14 cellular contexts compared by ENCODE assay signal in the genomic region with DNA sequence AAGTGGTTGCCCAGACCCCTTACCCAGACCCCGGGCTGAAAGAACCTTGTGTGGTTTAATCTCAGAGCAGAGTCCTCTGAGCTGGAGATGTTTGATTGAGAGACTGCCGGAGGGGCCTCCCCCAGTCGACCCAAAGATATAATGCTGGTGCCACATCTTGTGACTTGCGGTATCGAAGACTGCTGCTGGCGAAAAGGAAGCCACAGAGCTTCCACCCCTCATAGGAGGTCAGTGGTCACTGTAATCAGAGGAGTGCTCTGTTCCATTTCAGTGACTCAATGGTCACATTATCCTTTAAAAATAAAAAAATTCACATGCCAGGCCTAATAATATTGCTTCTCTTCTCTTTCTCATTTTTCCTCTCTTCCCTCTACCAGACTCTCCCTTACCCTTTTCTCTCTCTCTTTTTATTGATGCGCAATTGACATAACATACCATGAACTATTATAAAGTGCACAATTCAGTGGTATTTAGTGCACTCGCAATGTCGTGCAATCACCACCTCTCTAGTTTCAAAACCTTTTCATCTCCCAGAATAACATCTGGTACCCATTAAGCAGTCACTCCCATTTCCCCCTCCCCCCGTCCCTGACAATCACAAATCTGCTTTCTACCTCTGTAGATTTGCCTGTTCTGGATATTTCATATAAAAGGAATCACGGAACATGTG. TPM values are rescaled to one million over a fixed set of nuclear protein-coding genes. Genes with fewer than 3 reads are reported as not detected.
DNase-seq lines count a peak whose midpoint lies in the region; ATAC-seq and TF ChIP-seq lines count a peak whose summit lies in the region.
"Had no signal": no experiment of that assay in that cellular context is flagged by ENCODE, and none has a peak within 500 bp of the region (broad histone marks: within the 10 kb centered on the region; RNA-seq: fewer than 3 reads in every experiment).

No MANE protein-coding gene starts in this region.

- ATAC-seq in HG03442 (IDR thresholded peaks at IDR 0.05; ENCODE audit: unreplicated experiment): no peak

- no peak for TF ChIP-seq CTCF in HEK293 (tag by site-specific recombination; IDR thresholded peaks at IDR 0.05)
- TF ChIP-seq CTCF in fibroblast of villous mesenchyme (IDR thresholded peaks at IDR 0.05; ENCODE audit: insufficient read depth, low read depth, low read length): no peak
- no peak for TF ChIP-seq CTCF in GM10266 (IDR thresholded peaks at IDR 0.05; ENCODE audit: control insufficient read depth, insufficient read depth, low read depth, missing control alignments)

- CTCF ChIA-PET in HEK293 (lab: Yijun Ruan, JAX): interaction anchor here (0.6 to 4.6 kb wide), 4 partner anchors 15 to 53 kb away, joined by 3 to 32 read pairs (median 4); no protein-coding TSS in a partner anchor

- H3K27me3 ChIP-seq in SJSA1 (replicated peaks): no peaks in the 10 kb centered on the region

- no peak overlapping the region for H3K27ac ChIP-seq in HEK293 (ENCODE audit: extremely low read depth, low read depth, low read length)
- H3K27ac ChIP-seq in SJSA1: peak overlapping the region; percentile 65
- H3K27ac ChIP-seq: HL-60 had no signal

- H3K9me3 ChIP-seq in HEK293 (ENCODE audit: control insufficient read depth, insufficient read depth, low read depth, low read length): no peaks in the 10 kb centered on the region
- no peaks in the 10 kb centered on the region for H3K9me3 ChIP-seq in SJSA1 (replicated peaks)

- H3K36me3 ChIP-seq in HEK293 (ENCODE audit: control insufficient read depth in 2 of 2, insufficient read depth in 1 of 2, low read length in 2 of 2): no peaks in the 10 kb centered on the region
- H3K36me3 ChIP-seq in SJSA1: no peaks in the 10 kb centered on the region

- H3K4me1 ChIP-seq in HEK293 (ENCODE audit: control insufficient read depth, insufficient read depth, low read length) (peaks cover 20% of the 10 kb centered on the region), SJSA1 (replicated peaks) (peaks cover 78% of the 10 kb centered on the region)

- POLR2A ChIA-PET in HEK293 (lab: Yijun Ruan, JAX): no interaction called here

- intact Hi-C loops in posterior cingulate gyrus (cut with DNase I): no loop called here

- peak in 1 of 2 experiments; percentile 69 for DNase-seq in SJSA1 (ENCODE audit: low read depth in 1 of 2, low spot score in 2 of 2)
- peak; percentile 51 for DNase-seq in fibroblast of villous mesenchyme (ENCODE audit: low read depth)
- peak; percentile 41 for DNase-seq in stromal cell of bone marrow (ENCODE audit: low read depth)
- no peak for DNase-seq in posterior cingulate gyrus
- DNase-seq in GM10266 (ENCODE audit: extremely low spot score): no peak
- no peak for DNase-seq in retina
- DNase-seq: activated CD8-positive, alpha-beta memory T cell treated with anti-CD3 and anti-CD28 coated beads, Interleukin-2, amount 50 U/mL, for 48 hours; central memory CD4-positive, alpha-beta T cell; hypothalamus; natural killer cell; stimulated activated CD4-positive, alpha-beta T cell treated with anti-CD3 and anti-CD28 coated beads, Interleukin-4, amount 100 ng/mL, for 4 hours had no signal

- no peak overlapping the region for H3K4me3 ChIP-seq in HEK293 (ENCODE audit: low read depth, low read length)
- H3K4me3 ChIP-seq in SJSA1: no peak overlapping the region
- no peak overlapping the region for H3K4me3 ChIP-seq in fibroblast of villous mesenchyme (ENCODE audit: low read depth, low read length)

TF ChIP-seq in HEK293, 187 proteins besides CTCF, POLR2A, EP300 and RAD21 (continues in another document):
- no peak for TF ChIP-seq ZNF184 (tag by site-specific recombination; IDR thresholded peaks at IDR 0.05)
- no peak for TF ChIP-seq SCRT1 (tag by site-specific recombination; IDR thresholded peaks at IDR 0.05; ENCODE audit: borderline replicate concordance)
- TF ChIP-seq, protein P1, sequence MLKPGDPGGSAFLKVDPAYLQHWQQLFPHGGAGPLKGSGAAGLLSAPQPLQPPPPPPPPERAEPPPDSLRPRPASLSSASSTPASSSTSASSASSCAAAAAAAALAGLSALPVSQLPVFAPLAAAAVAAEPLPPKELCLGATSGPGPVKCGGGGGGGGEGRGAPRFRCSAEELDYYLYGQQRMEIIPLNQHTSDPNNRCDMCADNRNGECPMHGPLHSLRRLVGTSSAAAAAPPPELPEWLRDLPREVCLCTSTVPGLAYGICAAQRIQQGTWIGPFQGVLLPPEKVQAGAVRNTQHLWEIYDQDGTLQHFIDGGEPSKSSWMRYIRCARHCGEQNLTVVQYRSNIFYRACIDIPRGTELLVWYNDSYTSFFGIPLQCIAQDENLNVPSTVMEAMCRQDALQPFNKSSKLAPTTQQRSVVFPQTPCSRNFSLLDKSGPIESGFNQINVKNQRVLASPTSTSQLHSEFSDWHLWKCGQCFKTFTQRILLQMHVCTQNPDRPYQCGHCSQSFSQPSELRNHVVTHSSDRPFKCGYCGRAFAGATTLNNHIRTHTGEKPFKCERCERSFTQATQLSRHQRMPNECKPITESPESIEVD (tag by site-specific recombination; IDR thresholded peaks at IDR 0.05): no peak
- no peak for TF ChIP-seq GLIS2 (tag by site-specific recombination; IDR thresholded peaks at IDR 0.05)
- TF ChIP-seq ZXDB (tag by site-specific recombination; IDR thresholded peaks at IDR 0.05): peak; percentile 66
- no peak for TF ChIP-seq ZNF175 (tag by site-specific recombination; IDR thresholded peaks at IDR 0.05)
- peak; percentile 3; the same call in 1 of the 2 replicates for TF ChIP-seq GFI1B (tag by site-specific recombination; IDR thresholded peaks at IDR 0.05)
- 0 out of 2 replicates have a peak, but pooled peaks have one; percentile 10 for TF ChIP-seq SP3 (tag by site-specific recombination; IDR thresholded peaks at IDR 0.05)
- TF ChIP-seq ZBTB48 (tag by site-specific recombination; IDR thresholded peaks at IDR 0.05): no peak
- peak; percentile 74; the same call in 1 of the 2 replicates for TF ChIP-seq BCL11A (tag by site-specific recombination; IDR thresholded peaks at IDR 0.05; ENCODE audit: low read depth)
- TF ChIP-seq ZNF138 (tag by site-specific recombination; IDR thresholded peaks at IDR 0.05; ENCODE audit: borderline replicate concordance): no peak
- no peak for TF ChIP-seq ZNF654 (tag by site-specific recombination; IDR thresholded peaks at IDR 0.05; ENCODE audit: low read depth)
- TF ChIP-seq ZNF174 (tag by site-specific recombination; IDR thresholded peaks at IDR 0.05): no peak
- TF ChIP-seq ZBTB10 (tag by site-specific recombination; IDR thresholded peaks at IDR 0.05): no peak
- TF ChIP-seq, protein P2, sequence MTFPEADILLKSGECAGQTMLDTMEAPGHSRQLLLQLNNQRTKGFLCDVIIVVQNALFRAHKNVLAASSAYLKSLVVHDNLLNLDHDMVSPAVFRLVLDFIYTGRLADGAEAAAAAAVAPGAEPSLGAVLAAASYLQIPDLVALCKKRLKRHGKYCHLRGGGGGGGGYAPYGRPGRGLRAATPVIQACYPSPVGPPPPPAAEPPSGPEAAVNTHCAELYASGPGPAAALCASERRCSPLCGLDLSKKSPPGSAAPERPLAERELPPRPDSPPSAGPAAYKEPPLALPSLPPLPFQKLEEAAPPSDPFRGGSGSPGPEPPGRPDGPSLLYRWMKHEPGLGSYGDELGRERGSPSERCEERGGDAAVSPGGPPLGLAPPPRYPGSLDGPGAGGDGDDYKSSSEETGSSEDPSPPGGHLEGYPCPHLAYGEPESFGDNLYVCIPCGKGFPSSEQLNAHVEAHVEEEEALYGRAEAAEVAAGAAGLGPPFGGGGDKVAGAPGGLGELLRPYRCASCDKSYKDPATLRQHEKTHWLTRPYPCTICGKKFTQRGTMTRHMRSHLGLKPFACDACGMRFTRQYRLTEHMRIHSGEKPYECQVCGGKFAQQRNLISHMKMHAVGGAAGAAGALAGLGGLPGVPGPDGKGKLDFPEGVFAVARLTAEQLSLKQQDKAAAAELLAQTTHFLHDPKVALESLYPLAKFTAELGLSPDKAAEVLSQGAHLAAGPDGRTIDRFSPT (tag by site-specific recombination; IDR thresholded peaks at IDR 0.05): no peak
- no peak for TF ChIP-seq ZNF37A (tag by site-specific recombination; IDR thresholded peaks at IDR 0.05)
- no peak for TF ChIP-seq ZNF223 (tag by site-specific recombination; IDR thresholded peaks at IDR 0.05)
- no peak for TF ChIP-seq MYNN (tag by site-specific recombination; IDR thresholded peaks at IDR 0.05; ENCODE audit: borderline replicate concordance)
- no peak for TF ChIP-seq ELK4 (IDR thresholded peaks at IDR 0.05; ENCODE audit: borderline replicate concordance, low read depth, low read length)
- peak; percentile 56 for TF ChIP-seq KLF1 (tag by site-specific recombination; IDR thresholded peaks at IDR 0.05)

RNA-seq across cellular contexts. Expression of gene LYST, which starts 52.6 kb away (rescaled TPM):
- 4.1 and 8.1 TPM in 2 replicates for total RNA-seq in SJSA1 (2014; rRNA removed; shearing (Covaris generic))
- total RNA-seq in fibroblast of villous mesenchyme: 56.7 and 88.9 TPM in 2 replicates

Comparison
In these comparisons a context has a peak if more than half of its experiments do, and no peak if none do; other contexts are left out.
1. DNase-seq: peak in fibroblast of villous mesenchyme (single experiment) and stromal cell of bone marrow (single experiment); none in posterior cingulate gyrus (0 of 10), GM10266 (single experiment) and retina (single experiment).